In the genomic region with DNA sequence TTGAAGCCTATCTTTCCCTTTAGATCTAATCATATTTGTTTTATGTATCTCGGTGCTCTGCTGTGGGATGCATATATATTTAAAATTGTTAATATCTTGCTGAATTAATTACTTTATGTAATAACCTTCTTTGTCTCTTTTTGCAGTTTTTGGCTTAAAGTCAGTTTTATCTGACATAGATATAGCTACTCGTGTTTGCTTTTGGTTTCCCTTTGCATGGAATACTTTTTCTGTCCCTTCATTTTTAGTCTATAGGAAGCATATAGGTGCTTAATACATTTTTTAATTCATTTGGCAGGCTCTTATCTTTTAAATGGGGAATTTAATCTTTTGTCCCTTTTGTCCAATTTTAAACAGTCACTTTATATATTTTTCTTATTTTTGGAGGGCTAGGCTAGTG, we compare ENCODE assay signal across 1 cellular context.
TF ChIP-seq lines count a peak whose summit lies in the region.

No MANE protein-coding gene starts in this region.

TF ChIP-seq in SK-N-SH, 30 proteins besides CTCF, POLR2A, EP300 and RAD21 (continued from another document):
- TF ChIP-seq, protein P1, sequence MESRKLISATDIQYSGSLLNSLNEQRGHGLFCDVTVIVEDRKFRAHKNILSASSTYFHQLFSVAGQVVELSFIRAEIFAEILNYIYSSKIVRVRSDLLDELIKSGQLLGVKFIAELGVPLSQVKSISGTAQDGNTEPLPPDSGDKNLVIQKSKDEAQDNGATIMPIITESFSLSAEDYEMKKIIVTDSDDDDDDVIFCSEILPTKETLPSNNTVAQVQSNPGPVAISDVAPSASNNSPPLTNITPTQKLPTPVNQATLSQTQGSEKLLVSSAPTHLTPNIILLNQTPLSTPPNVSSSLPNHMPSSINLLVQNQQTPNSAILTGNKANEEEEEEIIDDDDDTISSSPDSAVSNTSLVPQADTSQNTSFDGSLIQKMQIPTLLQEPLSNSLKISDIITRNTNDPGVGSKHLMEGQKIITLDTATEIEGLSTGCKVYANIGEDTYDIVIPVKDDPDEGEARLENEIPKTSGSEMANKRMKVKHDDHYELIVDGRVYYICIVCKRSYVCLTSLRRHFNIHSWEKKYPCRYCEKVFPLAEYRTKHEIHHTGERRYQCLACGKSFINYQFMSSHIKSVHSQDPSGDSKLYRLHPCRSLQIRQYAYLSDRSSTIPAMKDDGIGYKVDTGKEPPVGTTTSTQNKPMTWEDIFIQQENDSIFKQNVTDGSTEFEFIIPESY (IDR thresholded peaks at IDR 0.05; ENCODE audit: borderline replicate concordance, low read depth) = no peak
